7 cellular contexts compared by ENCODE assay signal in the genomic region with DNA sequence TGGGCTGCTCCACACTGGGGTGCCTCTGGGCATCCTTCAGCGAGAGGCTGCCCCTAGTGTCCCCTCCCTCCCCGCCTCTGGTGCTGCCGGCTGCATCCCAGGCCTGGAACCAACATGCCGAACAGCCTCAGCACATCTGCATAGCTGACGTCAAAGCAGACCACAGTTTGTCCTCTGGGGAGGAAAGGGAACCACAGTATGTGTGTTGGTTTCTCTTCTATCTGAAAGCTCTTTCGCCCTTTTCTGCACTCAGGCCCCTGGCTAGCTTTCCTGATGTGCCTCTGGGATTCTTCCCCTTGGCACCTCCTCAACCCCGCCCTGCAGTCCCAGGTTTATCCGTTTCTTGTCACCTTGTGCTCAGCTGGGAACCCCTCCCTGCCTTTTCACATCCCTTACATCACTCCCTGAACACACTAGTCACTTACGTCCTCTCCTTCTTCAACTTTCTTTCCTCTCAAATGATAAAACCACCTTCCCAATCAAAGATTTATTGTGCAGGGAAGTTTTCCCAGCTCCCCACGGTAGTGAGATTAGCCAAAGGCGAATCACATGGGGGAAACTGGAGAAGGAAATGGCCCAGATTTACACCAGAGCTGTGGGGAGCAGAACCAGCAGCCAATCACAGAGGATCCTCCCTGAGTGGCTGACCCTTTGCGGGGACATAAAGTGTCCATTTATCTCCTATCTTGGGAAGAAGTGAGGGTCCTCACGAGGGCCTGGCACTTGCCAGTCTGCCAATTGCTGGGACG. TPM values are rescaled to one million over a fixed set of nuclear protein-coding genes. Genes with fewer than 3 reads are reported as not detected.
DNase-seq lines count a peak whose midpoint lies in the region; ATAC-seq lines count a peak whose summit lies in the region.

No MANE protein-coding gene starts in this region.

- H3K4me3 Mint-ChIP-seq in stimulated activated effector memory CD8-positive, alpha-beta T cell treated with anti-CD3 and anti-CD28 coated beads, Interleukin-12 subunit alpha, Interleukin-12 subunit beta, amount 100 ng/mL, for 72 hours: peak overlapping the region; percentile 20

- H3K27ac Mint-ChIP-seq in stimulated activated effector memory CD8-positive, alpha-beta T cell treated with anti-CD3 and anti-CD28 coated beads, Interleukin-12 subunit alpha, Interleukin-12 subunit beta, amount 100 ng/mL, for 72 hours: peak overlapping the region; percentile 11

- ATAC-seq in GM19025 (IDR thresholded peaks at IDR 0.05; ENCODE audit: low read depth, unreplicated experiment) (peak; percentile 99), HG02798 (IDR thresholded peaks at IDR 0.05; ENCODE audit: poor library complexity, unreplicated experiment) (peak; percentile 99)
- ATAC-seq in stimulated activated effector memory CD8-positive, alpha-beta T cell treated with anti-CD3 and anti-CD28 coated beads, Interleukin-12 subunit alpha, Interleukin-12 subunit beta, amount 100 ng/mL, for 72 hours: peak; percentile 95

- no peaks in the 10 kb centered on the region for H3K9me3 Mint-ChIP-seq in stimulated activated effector memory CD8-positive, alpha-beta T cell treated with anti-CD3 and anti-CD28 coated beads, Interleukin-12 subunit alpha, Interleukin-12 subunit beta, amount 100 ng/mL, for 72 hours

- no peaks in the 10 kb centered on the region for H3K36me3 Mint-ChIP-seq in stimulated activated effector memory CD8-positive, alpha-beta T cell treated with anti-CD3 and anti-CD28 coated beads, Interleukin-12 subunit alpha, Interleukin-12 subunit beta, amount 100 ng/mL, for 72 hours

- DNase-seq in RPMI7951 (ENCODE audit: low read depth): peak; percentile 85
- DNase-seq in fibroblast of peridontal ligament (ENCODE audit: extremely low read depth): peak; percentile 97
- peak; percentile 17 to 60 for DNase-seq in stimulated activated effector memory CD8-positive, alpha-beta T cell treated with anti-CD3 and anti-CD28 coated beads, Interleukin-12 subunit alpha, Interleukin-12 subunit beta, amount 100 ng/mL, for 72 hours (ENCODE audit: low spot score in 2 of 2)
- no peak for DNase-seq in SKM-1 (lab: John Stamatoyannopoulos, UW; ENCODE audit: unreplicated experiment)
- no peak for DNase-seq in islet precursor cell

- H3K4me1 Mint-ChIP-seq in stimulated activated effector memory CD8-positive, alpha-beta T cell treated with anti-CD3 and anti-CD28 coated beads, Interleukin-12 subunit alpha, Interleukin-12 subunit beta, amount 100 ng/mL, for 72 hours: peaks cover 15% of the 10 kb centered on the region

RNA-seq across cellular contexts. Expression of gene B4GALT1, which starts 35.6 kb away (rescaled TPM):
- total RNA-seq in RPMI7951 (2014; rRNA removed; shearing (Covaris generic)): 35.4 and 38.7 TPM in 2 replicates

RNA-seq across cellular contexts. Expression of gene SPINK4, which starts 37.2 kb away (rescaled TPM):
- not detected in 2 replicates for total RNA-seq in RPMI7951 (2014; rRNA removed; shearing (Covaris generic))

Comparison
In these comparisons a context has a peak if more than half of its experiments do, and no peak if none do; other contexts are left out.
1. DNase-seq: peak in RPMI7951 (single experiment), fibroblast of peridontal ligament (single experiment) and stimulated activated effector memory CD8-positive, alpha-beta T cell treated with anti-CD3 and anti-CD28 coated beads, Interleukin-12 subunit alpha, Interleukin-12 subunit beta, amount 100 ng/mL, for 72 hours (2 of 2); none in SKM-1 (single experiment) and islet precursor cell (single experiment).
2. Peak in every context shown above with its lines, with median percentiles within 50 percentile points of each other: ATAC-seq.